Comparison of ENCODE assay signal across 9 cellular contexts in genomic region chr10:3090914-3091313, GRCh38. TPM values are rescaled to one million over a fixed set of nuclear protein-coding genes. Genes with fewer than 3 reads are reported as not detected.
DNase-seq lines count a peak whose midpoint lies in the region; ATAC-seq and TF ChIP-seq lines count a peak whose summit lies in the region.
"Had no signal": no experiment of that assay in that cellular context is flagged by ENCODE, and none has a peak within 500 bp of the region (broad histone marks: within the 10 kb centered on the region; RNA-seq: fewer than 3 reads in every experiment).

No MANE protein-coding gene starts in this region.

- H3K4me1 ChIP-seq in lower lobe of right lung, result peaks cover 21% of the 10 kb centered on the region

- H3K27ac ChIP-seq in lower lobe of right lung, result peak overlapping the region; percentile 68

- intact Hi-C loops in lower lobe of right lung (cut with DNase I), result no loop called here

- no peaks in the 10 kb centered on the region for H3K9me3 ChIP-seq in lower lobe of right lung

- no peaks in the 10 kb centered on the region for H3K9me3 Mint-ChIP-seq in chondrocyte (ENCODE audit: low read depth)
- H3K9me3 Mint-ChIP-seq: IgD-negative memory B cell had no signal

- no peaks in the 10 kb centered on the region for H3K27me3 Mint-ChIP-seq in chondrocyte (ENCODE audit: low read depth)
- H3K27me3 Mint-ChIP-seq: IgD-negative memory B cell had no signal

- ATAC-seq in lower lobe of right lung (peak; percentile 74 to 76), GM18498 (IDR thresholded peaks at IDR 0.05; ENCODE audit: unreplicated experiment) (no peak)

- TF ChIP-seq CTCF in chondrocyte (IDR thresholded peaks at IDR 0.05), result peak; percentile 27
- TF ChIP-seq CTCF in lower lobe of right lung (IDR thresholded peaks at IDR 0.05), result no peak

- H3K4me1 Mint-ChIP-seq in chondrocyte (ENCODE audit: low read depth), result peaks cover 90% of the 10 kb centered on the region

- H3K4me3 ChIP-seq in lower lobe of right lung, result peak overlapping the region; percentile 11

- no peaks in the 10 kb centered on the region for H3K27me3 ChIP-seq in lower lobe of right lung (ENCODE audit: low read depth)

- H3K27ac Mint-ChIP-seq in chondrocyte (ENCODE audit: unreplicated experiment), result peak overlapping the region; percentile 100
- H3K27ac Mint-ChIP-seq: IgD-negative memory B cell had no signal

- H3K4me3 Mint-ChIP-seq in chondrocyte (ENCODE audit: unreplicated experiment), result peak overlapping the region; percentile 67
- H3K4me3 Mint-ChIP-seq: IgD-negative memory B cell had no signal

- H3K36me3 ChIP-seq in lower lobe of right lung, result no peaks in the 10 kb centered on the region

- H3K36me3 Mint-ChIP-seq in chondrocyte (ENCODE audit: low read depth), result peaks cover 6% of the 10 kb centered on the region

- DNase-seq in AG08396 (ENCODE audit: low spot score), result peak; percentile 49
- peak; percentile 9 for DNase-seq in NCI-H1092 treated with DMSO at 0.1 percent for 48 hours (lab: John Stamatoyannopoulos, UW)
- peak; percentile 58 for DNase-seq in chondrocyte (ENCODE audit: low spot score)
- peak; percentile 74 for DNase-seq in lower lobe of right lung
- no peak for DNase-seq in cortex of kidney (lab: John Stamatoyannopoulos, UW)
- DNase-seq in NCI-H510A (lab: John Stamatoyannopoulos, UW), result no peak
- DNase-seq in amniotic stem cell (lab: John Stamatoyannopoulos, UW), result no peak

RNA-seq across cellular contexts. Expression of gene PFKP, which starts 23.6 kb away (rescaled TPM):
- total RNA-seq in chondrocyte (151 to 188 TPM (median 182 TPM) in 3 replicates), lower lobe of right lung (23.5 TPM)

Comparison
In these comparisons a context has a peak if more than half of its experiments do, and no peak if none do; other contexts are left out.
1. DNase-seq: peak in AG08396 (single experiment), NCI-H1092 treated with DMSO at 0.1 percent for 48 hours (single experiment), chondrocyte (single experiment) and lower lobe of right lung (single experiment); none in cortex of kidney (single experiment), NCI-H510A (single experiment) and amniotic stem cell (single experiment).